In the genomic region with DNA sequence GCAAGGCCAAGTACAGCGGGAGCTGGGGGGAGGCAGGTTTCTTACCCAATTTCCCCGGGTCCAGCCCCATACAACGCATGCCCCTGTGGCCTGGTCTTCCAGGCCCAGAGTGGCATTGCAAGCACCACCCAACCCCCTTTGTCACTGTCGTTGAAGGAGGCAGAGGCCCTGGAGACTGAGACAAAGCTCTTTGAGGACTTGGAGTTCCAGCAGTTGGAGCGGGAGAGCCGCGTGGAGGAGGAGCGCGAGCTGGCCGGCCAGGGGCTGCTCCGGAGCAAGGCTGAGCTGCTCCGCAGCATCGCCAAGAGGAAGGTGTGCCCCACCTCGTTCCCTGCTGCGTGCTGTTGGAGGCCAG, we compare ENCODE assay signal across 10 cellular contexts. TPM values are rescaled to one million over a fixed set of nuclear protein-coding genes. Genes with fewer than 3 reads are reported as not detected.
DNase-seq lines count a peak whose midpoint lies in the region; ATAC-seq and TF ChIP-seq lines count a peak whose summit lies in the region.
"Had no signal": no experiment of that assay in that cellular context is flagged by ENCODE, and none has a peak within 500 bp of the region (broad histone marks: within the 10 kb centered on the region; RNA-seq: fewer than 3 reads in every experiment).

No MANE protein-coding gene starts in this region.

- 14 to 34% (median 21%) methylated on average over 2 to 15 of the region's 15 CpGs for WGBS in adrenal gland, 4 donors

- H3K9me3 ChIP-seq in adrenal gland (replicated peaks in 1 of 3) (no peaks in the 10 kb centered on the region), iPS-18a (ENCODE audit: control insufficient read depth, low read depth, low read length) (no peaks in the 10 kb centered on the region)

- H3K27me3 ChIP-seq in adrenal gland, result no peaks in the 10 kb centered on the region
- no peaks in the 10 kb centered on the region for H3K27me3 ChIP-seq in iPS-18a (ENCODE audit: control insufficient read depth, insufficient read depth, low read length)

- peak overlapping the region; percentile 86 for H3K9ac ChIP-seq in iPS-18a (ENCODE audit: low read length)

- intact Hi-C loops in adrenal gland (cut with DNase I), result no loop called here
- intact Hi-C loops in sciatic nerve (cut with DNase I), result no loop called here

- TF ChIP-seq CTCF in adrenal gland (IDR thresholded peaks at IDR 0.05), result no peak

- ATAC-seq in sciatic nerve, result peak; percentile 35

- H3K4me3 ChIP-seq in adrenal gland (peak overlapping the region in 1 of 4 donors; percentile 41), iPS-18a (ENCODE audit: low read length) (peak overlapping the region; percentile 62)

- in situ Hi-C loops in G401 (cut with HindIII; ENCODE audit: low sequenced_read_pairs), result no loop called here

- H3K4me1 ChIP-seq in adrenal gland (replicated peaks in 1 of 2), result peaks cover 0 to 40% of the 10 kb centered on the region in 2 donors
- H3K4me1 ChIP-seq in iPS-18a (ENCODE audit: control insufficient read depth, low read depth, low read length), result peaks cover 20% of the 10 kb centered on the region

- H3K27ac ChIP-seq in adrenal gland (peak overlapping the region; percentile 66 to 93 (median 82)), iPS-18a (ENCODE audit: low read length) (peak overlapping the region; percentile 74)

- TF ChIP-seq POLR2A in adrenal gland (IDR thresholded peaks at IDR 0.05), result no peak

- DNase-seq in G401 (ENCODE audit: low spot score), result peak; percentile 60
- DNase-seq in adrenal gland, result peak in 5 of 7 donors; percentile 46 to 75 (median 73)
- DNase-seq in sciatic nerve (ENCODE audit: low spot score), result no peak
- no peak for DNase-seq in NCI-H2171 (lab: John Stamatoyannopoulos, UW)
- DNase-seq in mucosa of gallbladder (ENCODE audit: low spot score), result no peak
- no peak for DNase-seq in SK-N-DZ (ENCODE audit: low spot score)
- DNase-seq in stimulated activated CD4-positive, alpha-beta T cell treated with anti-CD3 and anti-CD28 coated beads, Interleukin-12 subunit alpha, Interleukin-12 subunit beta, amount 100 ng/mL, for 4 hours, result no peak

- H3K36me3 ChIP-seq in adrenal gland (replicated peaks in 1 of 2) (peaks cover 0 to 44% of the 10 kb centered on the region in 2 donors), iPS-18a (ENCODE audit: control insufficient read depth, low read depth, low read length) (peaks cover 21% of the 10 kb centered on the region)

RNA-seq across cellular contexts. Expression of gene PHLDB1, which starts 27.8 kb away (rescaled TPM):
- total RNA-seq in G401 (2014; rRNA removed; shearing (Covaris generic)), result 32.6 and 40.6 TPM in 2 replicates
- total RNA-seq in adrenal gland, result 100 to 1,000 TPM in 2 of 8 donors, 10 to 100 TPM in 6; 53.0 to 140 (median 80.2) TPM
- 100 to 1,000 TPM in 2 of 3 donors, 10 to 100 TPM in 1; 57.0 to 207 (median 103) TPM for polyA plus RNA-seq in adrenal gland
- 419 TPM for total RNA-seq in sciatic nerve
- total RNA-seq in mucosa of gallbladder, result 89.6 TPM
- polyA plus RNA-seq in SK-N-DZ (2014; cell fraction: cytosol; rRNA removed), result 15.0 and 25.3 TPM in 2 replicates
- 24.2 and 28.0 TPM in 2 replicates for polyA plus RNA-seq in SK-N-DZ (2014; cell fraction: nucleus; rRNA removed)

RNA-seq across cellular contexts. Expression of gene TREH, which starts 44.2 kb away (rescaled TPM):
- total RNA-seq in G401 (2014; rRNA removed; shearing (Covaris generic)), result not detected in 2 replicates
- total RNA-seq in adrenal gland (not detected), sciatic nerve (not detected), mucosa of gallbladder (23.0 TPM)
- polyA plus RNA-seq in adrenal gland, result 1 to 10 TPM in 2 of 3 donors, not detected in 1; 3.0 to 5.1 TPM
- not detected in 2 replicates for polyA plus RNA-seq in SK-N-DZ (2014; cell fraction: cytosol; rRNA removed)
- polyA plus RNA-seq in SK-N-DZ (2014; cell fraction: nucleus; rRNA removed), result not detected in 2 replicates
- total RNA-seq: dermis microvascular lymphatic vessel endothelial cell, M059J had no signal

Comparison
In these comparisons a context has a peak if more than half of its experiments do, and no peak if none do; other contexts are left out.
1. DNase-seq: peak in G401 (single experiment) and adrenal gland (5 of 7); none in sciatic nerve (single experiment), NCI-H2171 (single experiment), mucosa of gallbladder (single experiment), SK-N-DZ (single experiment) and stimulated activated CD4-positive, alpha-beta T cell treated with anti-CD3 and anti-CD28 coated beads, Interleukin-12 subunit alpha, Interleukin-12 subunit beta, amount 100 ng/mL, for 4 hours (single experiment).
2. RNA of gene TREH, which starts 44.2 kb away (total RNA-seq): 23.0 TPM in mucosa of gallbladder (single experiment); not detected in sciatic nerve (single experiment), not detected in G401 and not detected in adrenal gland; every median in the first group is over 10 times any median in the second.